Comparison of ENCODE assay signal across 13 cellular contexts in genomic region chr4:105352826-105353225, GRCh38.
DNase-seq lines count a peak whose midpoint lies in the region; ATAC-seq and TF ChIP-seq lines count a peak whose summit lies in the region.
"Had no signal": no experiment of that assay in that cellular context is flagged by ENCODE, and none has a peak within 500 bp of the region (broad histone marks: within the 10 kb centered on the region; RNA-seq: fewer than 3 reads in every experiment).

No MANE protein-coding gene starts in this region.

- H3K36me3 ChIP-seq in breast epithelium (no peaks in the 10 kb centered on the region), endodermal cell (ENCODE audit: control insufficient read depth, insufficient read depth, low read length) (no peaks in the 10 kb centered on the region)
- H3K36me3 ChIP-seq: SJSA1 had no signal

- H3K4me1 ChIP-seq in breast epithelium = no peaks in the 10 kb centered on the region
- no peaks in the 10 kb centered on the region for H3K4me1 ChIP-seq in endodermal cell (ENCODE audit: control insufficient read depth, insufficient read depth, low read length)
- H3K4me1 ChIP-seq: SJSA1 had no signal

- H3K27me3 ChIP-seq in breast epithelium (no peaks in the 10 kb centered on the region), endodermal cell (ENCODE audit: control insufficient read depth, insufficient read depth, low read length, poor library complexity, severe bottlenecking) (no peaks in the 10 kb centered on the region)
- H3K27me3 ChIP-seq: SJSA1 had no signal

- peaks cover 3% of the 10 kb centered on the region for H3K36me3 Mint-ChIP-seq in chondrocyte (ENCODE audit: low read depth)
- no peaks in the 10 kb centered on the region for H3K36me3 Mint-ChIP-seq in endodermal cell (ENCODE audit: low read depth)

- 88 to 95% methylated on average over 2 to 3 of the region's 3 CpGs for WGBS in endodermal cell (ENCODE audit: insufficient coverage in 1 of 2, insufficient read length in 1 of 2), 2 experiments

- no peak for TF ChIP-seq POLR2A in breast epithelium (IDR thresholded peaks at IDR 0.05)

- H3K9ac ChIP-seq in endodermal cell (ENCODE audit: extremely low read depth, low read length, poor library complexity, severe bottlenecking) = no peak overlapping the region

- H3K27ac ChIP-seq in breast epithelium = no peak overlapping the region
- no peak overlapping the region for H3K27ac ChIP-seq in endodermal cell (ENCODE audit: low read depth, low read length)
- H3K27ac ChIP-seq: epithelial cell of prostate, SJSA1 had no signal

- no peak overlapping the region for H3K4me3 ChIP-seq in fibroblast of mammary gland (ENCODE audit: control insufficient read depth, low read depth, low read length)
- H3K4me3 ChIP-seq in breast epithelium = no peak overlapping the region
- no peak overlapping the region for H3K4me3 ChIP-seq in endodermal cell (ENCODE audit: low read length)
- H3K4me3 ChIP-seq: SJSA1 had no signal

- H3K9me3 ChIP-seq in breast epithelium (no peaks in the 10 kb centered on the region), endodermal cell (ENCODE audit: control insufficient read depth, low read length) (no peaks in the 10 kb centered on the region)
- H3K9me3 ChIP-seq: SJSA1 had no signal

- H3K9me3 Mint-ChIP-seq in chondrocyte (ENCODE audit: low read depth) = no peaks in the 10 kb centered on the region
- H3K9me3 Mint-ChIP-seq in endodermal cell = no peaks in the 10 kb centered on the region
- H3K9me3 Mint-ChIP-seq: activated T-helper 2 cell treated with anti-CD3 and anti-CD28 coated beads, Interferon-gamma antibody, Interleukin-2, Interleukin-4, amounts not matched to agents 10 μg/mL and 5 μg/mL and 100 μg/mL, durations not matched to agents 14 hours and 24 hours and 36 hours had no signal

- H3K27ac Mint-ChIP-seq in chondrocyte (ENCODE audit: unreplicated experiment) (no peak overlapping the region), endodermal cell (no peak overlapping the region)
- H3K27ac Mint-ChIP-seq: activated T-helper 2 cell treated with anti-CD3 and anti-CD28 coated beads, Interferon-gamma antibody, Interleukin-2, Interleukin-4, amounts not matched to agents 10 μg/mL and 5 μg/mL and 100 μg/mL, durations not matched to agents 14 hours and 24 hours and 36 hours had no signal

- H3K4me3 Mint-ChIP-seq in chondrocyte (ENCODE audit: unreplicated experiment) = no peak overlapping the region
- no peak overlapping the region for H3K4me3 Mint-ChIP-seq in endodermal cell

- intact Hi-C loops in breast epithelium (cut with DNase I; ENCODE audit: low total_unique reads) = no loop called here

- H3K27me3 Mint-ChIP-seq in chondrocyte (ENCODE audit: low read depth) (no peaks in the 10 kb centered on the region), endodermal cell (ENCODE audit: insufficient read depth) (no peaks in the 10 kb centered on the region)

- no peak for TF ChIP-seq CTCF in fibroblast of mammary gland (conservative IDR thresholded peaks at IDR 0.05; ENCODE audit: control insufficient read depth, insufficient read depth, low read depth, low read length)
- TF ChIP-seq CTCF in breast epithelium (IDR thresholded peaks at IDR 0.05) = no peak
- no peak for TF ChIP-seq CTCF in chondrocyte (IDR thresholded peaks at IDR 0.05)
- no peak for TF ChIP-seq CTCF in endodermal cell (conservative IDR thresholded peaks at IDR 0.05)

- DNase-seq in fibroblast of mammary gland (ENCODE audit: low read depth) = peak; percentile 45
- no peak for DNase-seq in breast epithelium (ENCODE audit: low spot score in 2 of 2)
- DNase-seq in NCI-H345 (lab: John Stamatoyannopoulos, UW) = no peak
- no peak for DNase-seq in chondrocyte (ENCODE audit: low spot score)
- no peak for DNase-seq in endodermal cell
- DNase-seq: DND-41, midbrain had no signal

- ATAC-seq in GM18508 (IDR thresholded peaks at IDR 0.05; ENCODE audit: insufficient read depth, unreplicated experiment) (peak; percentile 89), GM21423 (IDR thresholded peaks at IDR 0.05; ENCODE audit: unreplicated experiment) (peak; percentile 90), HG03175 (IDR thresholded peaks at IDR 0.05; ENCODE audit: unreplicated experiment) (peak; percentile 83)

- H3K4me1 Mint-ChIP-seq in chondrocyte (ENCODE audit: low read depth) (no peaks in the 10 kb centered on the region), endodermal cell (no peaks in the 10 kb centered on the region)
